8 cellular contexts compared by ENCODE assay signal in genomic region chr5:178625679-178626483, GRCh38. TPM values are rescaled to one million over a fixed set of nuclear protein-coding genes. Genes with fewer than 3 reads are reported as not detected.
DNase-seq lines count a peak whose midpoint lies in the region; ATAC-seq and TF ChIP-seq lines count a peak whose summit lies in the region.

No MANE protein-coding gene starts in this region.

- TF ChIP-seq CTCF in GM12864 (IDR thresholded peaks at IDR 0.05; ENCODE audit: low read depth, low read length, missing control alignments), result no peak

- 0% methylated on average over 23 of the region's 23 CpGs for WGBS in adipose tissue, 3 donors

- H3K27ac ChIP-seq in adipose tissue (ENCODE audit: low read depth, low read length), result peak overlapping the region; percentile 35

- peak; percentile 13 for ATAC-seq in GM21576 (IDR thresholded peaks at IDR 0.05; ENCODE audit: unreplicated experiment)

- DNase-seq in GM12864 (ENCODE audit: low read depth) (peak; percentile 3), T-helper 9 cell (no peak), NCI-H1105 treated with DMSO at 0.1 percent for 48 hours (lab: John Stamatoyannopoulos, UW) (no peak)
- DNase-seq in Jurkat, Clone E6-1 (ENCODE audit: low read depth, low spot score), result peak; percentile 10
- DNase-seq in stimulated activated CD8-positive, alpha-beta memory T cell treated with anti-CD3 and anti-CD28 coated beads, Interleukin-7, amount 100 ng/mL, for 24 hours (ENCODE audit: low read depth), result peak; percentile 0

- H3K4me3 ChIP-seq in GM12864 (ENCODE audit: low read depth, low read length) (peak overlapping the region; percentile 90), iPS-11a (ENCODE audit: low read depth, low read length) (peak overlapping the region; percentile 97)
- peak overlapping the region; percentile 97 for H3K4me3 ChIP-seq in Jurkat, Clone E6-1 (ENCODE audit: low read length)

RNA-seq across cellular contexts. Expression of gene CLK4, which starts 1.0 kb away (rescaled TPM):
- 14.8 TPM for polyA plus RNA-seq in Jurkat, Clone E6-1 (2012; ENCODE audit: insufficient read depth, insufficient read length)
- 10 to 100 TPM; 13.3 to 23.1 (median 15.9) TPM for polyA plus RNA-seq in adipose tissue

RNA-seq across cellular contexts. Expression of gene COL23A1, which starts 35.7 kb away (rescaled TPM):
- polyA plus RNA-seq in Jurkat, Clone E6-1 (2012; ENCODE audit: insufficient read depth, insufficient read length), result 0.37 TPM
- polyA plus RNA-seq in adipose tissue, result under 1 TPM; 0.07 to 0.85 (median 0.45) TPM

Comparison
In these comparisons a context has a peak if more than half of its experiments do, and no peak if none do; other contexts are left out.
1. DNase-seq: peak in GM12864 (single experiment), Jurkat, Clone E6-1 (single experiment) and stimulated activated CD8-positive, alpha-beta memory T cell treated with anti-CD3 and anti-CD28 coated beads, Interleukin-7, amount 100 ng/mL, for 24 hours (single experiment); none in T-helper 9 cell (single experiment) and NCI-H1105 treated with DMSO at 0.1 percent for 48 hours (single experiment).
2. Peak in every context shown above with its lines, with median percentiles within 50 percentile points of each other: H3K4me3 ChIP-seq.